8 cellular contexts compared by ENCODE assay signal in the genomic region with DNA sequence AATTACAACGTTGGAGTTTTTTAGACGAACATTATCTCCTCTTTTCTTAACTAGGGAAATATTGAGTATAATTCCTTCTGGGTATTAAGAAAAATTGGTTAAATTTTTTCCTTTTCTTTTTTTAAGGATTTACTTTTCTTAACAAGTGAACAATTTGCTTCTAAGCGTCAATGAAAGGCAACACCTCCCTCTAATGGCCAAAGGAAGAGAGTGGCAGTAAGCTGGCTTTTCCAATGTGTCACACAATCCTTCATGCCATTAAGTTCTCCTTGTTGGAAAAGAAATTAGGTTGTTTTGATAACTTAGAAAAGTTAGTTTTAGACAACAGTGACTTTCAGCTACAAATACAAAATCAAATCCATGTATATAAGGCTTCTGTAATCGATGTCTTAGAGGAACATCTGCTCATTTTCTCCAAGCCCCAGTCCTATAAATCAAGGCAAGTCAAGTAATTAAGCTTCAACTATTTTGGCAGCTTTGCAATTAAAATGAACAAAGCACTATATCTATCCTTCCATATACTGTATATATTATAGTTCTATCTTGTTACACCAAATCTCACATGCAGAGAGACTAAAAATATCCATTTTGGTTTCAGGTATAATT.
DNase-seq lines count a peak whose midpoint lies in the region; ATAC-seq and TF ChIP-seq lines count a peak whose summit lies in the region.

No MANE protein-coding gene starts in this region.

- DNase-seq in GM12864 (ENCODE audit: low read depth) (no peak), NCI-H460 (ENCODE audit: extremely low read depth, low read depth) (peak; percentile 36), colonic mucosa (no peak), mesothelial cell of epicardium (ENCODE audit: low spot score in 2 of 2, unreplicated experiment in 2 of 2) (no peak), posterior vena cava (ENCODE audit: low spot score) (no peak)
- no peak for DNase-seq in activated T-cell treated with anti-CD3 and anti-CD28 coated beads, Interleukin-2, amount 50 U/mL, for 1 hour

- no peaks in the 10 kb centered on the region for H3K27me3 ChIP-seq in colonic mucosa

- H3K4me3 ChIP-seq in GM12864 (ENCODE audit: low read depth, low read length), result no peak overlapping the region
- no peak overlapping the region for H3K4me3 ChIP-seq in colonic mucosa

- no peak overlapping the region for H3K9ac ChIP-seq in colonic mucosa (ENCODE audit: low read depth in 2 of 2, low read length in 2 of 2)

- ATAC-seq in GM21390 (IDR thresholded peaks at IDR 0.05; ENCODE audit: unreplicated experiment), result no peak

- H3K36me3 Mint-ChIP-seq in mesothelial cell of epicardium, result peaks cover 16% of the 10 kb centered on the region

- TF ChIP-seq CTCF in 22Rv1 (IDR thresholded peaks at IDR 0.05), result peak; percentile 97
- peak; percentile 59 for TF ChIP-seq CTCF in GM12864 (IDR thresholded peaks at IDR 0.05; ENCODE audit: low read depth, low read length, missing control alignments)
- peak; percentile 78 for TF ChIP-seq CTCF in colonic mucosa (IDR thresholded peaks at IDR 0.05)
- no peak for TF ChIP-seq CTCF in mesothelial cell of epicardium (IDR thresholded peaks at IDR 0.05; ENCODE audit: unreplicated experiment)

- peaks cover 27% of the 10 kb centered on the region for H3K4me1 Mint-ChIP-seq in mesothelial cell of epicardium

- no peak overlapping the region for H3K27ac ChIP-seq in 22Rv1
- no peak overlapping the region for H3K27ac ChIP-seq in colonic mucosa

- H3K9me3 ChIP-seq in colonic mucosa, result no peaks in the 10 kb centered on the region

- no peaks in the 10 kb centered on the region for H3K4me1 ChIP-seq in colonic mucosa

- intact Hi-C loops in colonic mucosa (cut with DNase I) (loop anchor here (5.0 kb wide), 1 partner anchor 615 kb away; no protein-coding TSS in a partner anchor), posterior vena cava (cut with DNase I) (no loop called here)

- H3K27ac Mint-ChIP-seq in mesothelial cell of epicardium, result peak overlapping the region; percentile 33

- no peaks in the 10 kb centered on the region for H3K36me3 ChIP-seq in colonic mucosa

- H3K4me3 Mint-ChIP-seq in mesothelial cell of epicardium, result no peak overlapping the region

- no peaks in the 10 kb centered on the region for H3K9me3 Mint-ChIP-seq in mesothelial cell of epicardium

- H3K27me3 Mint-ChIP-seq in mesothelial cell of epicardium (ENCODE audit: low read depth), result no peaks in the 10 kb centered on the region
